Comparison of ENCODE assay signal across 8 cellular contexts in the genomic region with DNA sequence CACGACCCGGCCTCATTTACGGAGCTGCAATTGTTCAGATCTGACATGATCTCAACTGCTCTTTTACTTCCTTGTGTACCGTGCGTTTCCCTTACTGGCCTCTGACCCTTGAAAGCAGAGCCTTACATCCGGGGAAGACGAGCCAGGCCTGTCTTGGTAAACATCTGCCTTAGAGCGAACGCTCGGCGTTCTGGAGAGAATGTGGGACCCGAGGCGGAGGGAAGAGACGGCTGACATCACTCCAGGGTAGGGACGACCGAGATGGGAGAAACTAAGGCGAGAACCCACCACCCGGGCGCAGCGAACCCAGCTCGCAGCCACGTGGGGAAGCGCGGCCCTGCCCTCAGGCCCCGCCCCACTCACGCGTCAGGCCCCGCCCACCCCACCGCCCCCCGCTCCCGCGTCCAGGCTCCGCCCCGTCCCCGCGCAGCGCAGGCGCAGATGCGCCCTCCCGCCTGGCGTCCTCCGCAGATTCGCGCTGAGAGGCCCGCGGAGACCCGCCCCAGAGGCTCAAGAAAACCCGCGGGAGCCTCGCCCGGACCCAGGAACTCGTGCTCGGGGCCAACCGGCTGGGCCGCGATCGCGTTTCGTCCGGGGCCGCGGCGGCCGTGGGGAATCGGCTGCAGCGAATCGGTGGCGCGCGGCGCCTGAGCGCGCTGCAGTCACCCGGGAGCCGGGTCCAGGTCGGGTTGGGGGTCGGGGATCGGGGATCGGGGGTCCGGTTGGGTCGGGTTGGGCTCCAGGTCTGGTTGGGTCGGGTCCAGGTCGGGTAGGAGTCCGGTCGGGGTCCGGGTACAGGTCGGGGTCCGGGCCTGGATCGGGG.
DNase-seq lines count a peak whose midpoint lies in the region; ATAC-seq and TF ChIP-seq lines count a peak whose summit lies in the region.

Gene TELO2 (plus strand): TSS at position 438 of the 823 bp plus-strand sequence. CDS start 922 bp downstream, outside the sequence.

- peak; percentile 64 for ATAC-seq in HG03045 (IDR thresholded peaks at IDR 0.05; ENCODE audit: unreplicated experiment)

- TF ChIP-seq CTCF in coronary artery (IDR thresholded peaks at IDR 0.05): no peak

- H3K27ac ChIP-seq in coronary artery: peak within 1 kb of the TSS; percentile 79 to 94

- DNase-seq in NCI-H1417 (lab: John Stamatoyannopoulos, UW) (peak; percentile 89 to 94 (median 90)), NCI-H1417 treated with DMSO at 0.1 percent for 48 hours (lab: John Stamatoyannopoulos, UW) (no peak), NCI-H446 (lab: John Stamatoyannopoulos, UW) (peak; percentile 39 to 86), coronary artery (ENCODE audit: low spot score) (peak; percentile 82), left kidney (ENCODE audit: low read depth, low spot score) (peak; percentile 86)
- peak; percentile 84 for DNase-seq in activated CD4-positive, alpha-beta T cell treated with anti-CD3 and anti-CD28 coated beads, Interleukin-2, amount 50 U/mL, for 1 hour
- DNase-seq in stimulated activated CD4-positive, alpha-beta T cell treated with anti-CD3 and anti-CD28 coated beads, Interleukin-1b, Interleukin-23, amount 100 ng/mL, for 4 hours (ENCODE audit: low read depth in 2 of 2): peak; percentile 87 to 90

- peak within 1 kb of the TSS; percentile 94 for H3K4me3 ChIP-seq in coronary artery
